1 cellular context compared by ENCODE assay signal in genomic region chr11:3861698-3862097, GRCh38.
TF ChIP-seq lines count a peak whose summit lies in the region.

No MANE protein-coding gene starts in this region.

TF ChIP-seq in HepG2, 621 proteins besides CTCF, POLR2A, EP300 and RAD21:
- TF ChIP-seq ZSCAN5A (CRISPR knock-in tag; IDR thresholded peaks at IDR 0.05; ENCODE audit: borderline replicate concordance) (no peak), PHB2 (IDR thresholded peaks at IDR 0.05; ENCODE audit: partially characterized antibody) (no peak), ZNF143 (CRISPR knock-in tag; IDR thresholded peaks at IDR 0.05) (no peak), SUZ12 (IDR thresholded peaks at IDR 0.05; ENCODE audit: low read depth, low read length) (no peak), ZNF724P (CRISPR knock-in tag; IDR thresholded peaks at IDR 0.05; ENCODE audit: borderline replicate concordance) (no peak), JUNB (CRISPR knock-in tag; IDR thresholded peaks at IDR 0.05; ENCODE audit: borderline replicate concordance) (no peak), ZFP90 (CRISPR knock-in tag; IDR thresholded peaks at IDR 0.05; ENCODE audit: borderline replicate concordance) (no peak), XRCC5 (optimal IDR thresholded peaks at IDR 0.05; ENCODE audit: low read length) (no peak)
- TF ChIP-seq, protein P1, sequence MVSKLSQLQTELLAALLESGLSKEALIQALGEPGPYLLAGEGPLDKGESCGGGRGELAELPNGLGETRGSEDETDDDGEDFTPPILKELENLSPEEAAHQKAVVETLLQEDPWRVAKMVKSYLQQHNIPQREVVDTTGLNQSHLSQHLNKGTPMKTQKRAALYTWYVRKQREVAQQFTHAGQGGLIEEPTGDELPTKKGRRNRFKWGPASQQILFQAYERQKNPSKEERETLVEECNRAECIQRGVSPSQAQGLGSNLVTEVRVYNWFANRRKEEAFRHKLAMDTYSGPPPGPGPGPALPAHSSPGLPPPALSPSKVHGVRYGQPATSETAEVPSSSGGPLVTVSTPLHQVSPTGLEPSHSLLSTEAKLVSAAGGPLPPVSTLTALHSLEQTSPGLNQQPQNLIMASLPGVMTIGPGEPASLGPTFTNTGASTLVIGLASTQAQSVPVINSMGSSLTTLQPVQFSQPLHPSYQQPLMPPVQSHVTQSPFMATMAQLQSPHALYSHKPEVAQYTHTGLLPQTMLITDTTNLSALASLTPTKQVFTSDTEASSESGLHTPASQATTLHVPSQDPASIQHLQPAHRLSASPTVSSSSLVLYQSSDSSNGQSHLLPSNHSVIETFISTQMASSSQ (IDR thresholded peaks at IDR 0.05; ENCODE audit: low read depth): no peak
- TF ChIP-seq, protein P1 (CRISPR knock-in tag; IDR thresholded peaks at IDR 0.05; ENCODE audit: borderline replicate concordance): no peak
